16 cellular contexts compared by ENCODE assay signal in genomic region chr1:199747984-199748383, GRCh38.
DNase-seq lines count a peak whose midpoint lies in the region; FAIRE-seq and TF ChIP-seq lines count a peak whose summit lies in the region.
"Had no signal": no experiment of that assay in that cellular context is flagged by ENCODE, and none has a peak within 500 bp of the region (broad histone marks: within the 10 kb centered on the region; RNA-seq: fewer than 3 reads in every experiment).

No MANE protein-coding gene starts in this region.

- H2BK120ac ChIP-seq in H1 (replicated peaks; ENCODE audit: low read depth, low read length), result no peak overlapping the region

- peak overlapping the region; percentile 34; the same call in 1 of the 2 replicates for H3K18ac ChIP-seq in H1 (ENCODE audit: extremely low read depth, low read length)

- H4K91ac ChIP-seq in H1 (replicated peaks; ENCODE audit: insufficient read length, low read length), result no peak overlapping the region

- H3K9me3 ChIP-seq in H1 (ENCODE audit: insufficient read depth in 2 of 2, low read depth in 1 of 2, low read length in 1 of 2) (no peaks in the 10 kb centered on the region), skeletal muscle tissue (ENCODE audit: control insufficient read depth in 3 of 3, low read length in 3 of 3) (no peaks in the 10 kb centered on the region), A673 (ENCODE audit: low read depth, low read length, poor library complexity, severe bottlenecking) (no peaks in the 10 kb centered on the region), stomach (no peaks in the 10 kb centered on the region)
- H3K9me3 ChIP-seq: BLaER1 treated with 17β-estradiol and CSF1 and Interleukin-3, amounts not matched to agents 10 nM and 100 nM; esophagus squamous epithelium; thoracic aorta had no signal

- no peaks in the 10 kb centered on the region for H3K23me2 ChIP-seq in H1 (ENCODE audit: low read depth, low read length)

- no peak overlapping the region for H3K4ac ChIP-seq in H1 (replicated peaks; ENCODE audit: insufficient read length, low read depth, low read length)

- peak overlapping the region; percentile 48 to 59 for H3K4me2 ChIP-seq in H1 (ENCODE audit: insufficient read depth in 1 of 2, low read depth in 2 of 2, low read length in 2 of 2)
- H3K4me2 ChIP-seq: BLaER1 treated with 17β-estradiol and CSF1 and Interleukin-3, amounts not matched to agents 10 nM and 100 nM had no signal

- no peaks in the 10 kb centered on the region for H3K36me3 ChIP-seq in H1 (ENCODE audit: control insufficient read depth in 2 of 4, insufficient read depth in 4 of 4, low read length in 3 of 4)
- no peaks in the 10 kb centered on the region for H3K36me3 ChIP-seq in skeletal muscle tissue (ENCODE audit: control insufficient read depth in 3 of 3, insufficient read depth in 3 of 3, low read length in 3 of 3)
- H3K36me3 ChIP-seq in A673 (ENCODE audit: insufficient read depth, low read length, poor library complexity, severe bottlenecking), result no peaks in the 10 kb centered on the region
- H3K36me3 ChIP-seq in stomach, result no peaks in the 10 kb centered on the region
- H3K36me3 ChIP-seq: BLaER1 treated with 17β-estradiol and CSF1 and Interleukin-3, amounts not matched to agents 10 nM and 100 nM; esophagus squamous epithelium; right atrium auricular region; thoracic aorta had no signal

- no peak overlapping the region for H3K23ac ChIP-seq in H1 (ENCODE audit: insufficient read length)

- TF ChIP-seq CTCF in H1 (IDR thresholded peaks at IDR 0.05; ENCODE audit: control extremely low read depth in 1 of 3, insufficient read depth in 1 of 3, low read depth in 1 of 3, low read length in 3 of 3), result no peak
- TF ChIP-seq CTCF in A673 (conservative IDR thresholded peaks at IDR 0.05; ENCODE audit: low read depth, low read length), result no peak
- no peak for TF ChIP-seq CTCF in stomach (IDR thresholded peaks at IDR 0.05)

- POLR2A ChIA-PET in H1 (lab: Charles Lee; ENCODE audit: partially characterized antibody), result no interaction called here
- POLR2A ChIA-PET in A673 (lab: Charles Lee; ENCODE audit: low non-redundant PET), result no interaction called here

- H2AFZ ChIP-seq in H1 (ENCODE audit: low read length), result peak overlapping the region; percentile 47

- peak in 1 of 2 experiments; percentile 3; a peak in 1 of 4 replicates for TF ChIP-seq RAD21 in H1 (IDR thresholded peaks at IDR 0.05 in 1 of 2, conservative IDR thresholded peaks at IDR 0.05 in 1 of 2; ENCODE audit: low read depth in 2 of 2, low read length in 2 of 2)

- H2BK15ac ChIP-seq in H1 (ENCODE audit: low read length), result no peak overlapping the region

- 0 out of 2 replicates have a peak overlapping the region, but pooled peaks have one; percentile 32 for H2BK12ac ChIP-seq in H1 (ENCODE audit: low read depth, low read length)

- H3K4me3 ChIP-seq in H1 (ENCODE audit: extremely low read depth in 1 of 4, insufficient read depth in 2 of 4, low read depth in 3 of 4, low read length in 4 of 4) (peak overlapping the region in 1 of 4 experiments; percentile 45; a peak in 2 of 8 replicates), skeletal muscle tissue (ENCODE audit: low read length in 3 of 3) (peak overlapping the region in 2 of 3 donors; percentile 12 to 49), A673 (ENCODE audit: low read depth, low read length, poor library complexity, severe bottlenecking) (no peak overlapping the region), stomach (no peak overlapping the region)
- H3K4me3 ChIP-seq: BLaER1 treated with 17β-estradiol and CSF1 and Interleukin-3, amounts not matched to agents 10 nM and 100 nM; esophagus squamous epithelium; right atrium auricular region; thoracic aorta had no signal

- H3K4me1 ChIP-seq in H1 (replicated peaks in 1 of 4; ENCODE audit: control insufficient read depth in 3 of 4, insufficient read depth in 4 of 4, low read length in 3 of 4) (peaks cover 0 to 8% (median 5%) of the 10 kb centered on the region in 4 experiments; a peak in 6 of 7 replicates), skeletal muscle tissue (ENCODE audit: control insufficient read depth in 3 of 3, insufficient read depth in 3 of 3, low read length in 3 of 3) (peaks cover 0 to 3% (median 0%) of the 10 kb centered on the region in 3 donors), A673 (ENCODE audit: insufficient read depth, low read length, poor library complexity, severe bottlenecking) (no peaks in the 10 kb centered on the region), stomach (no peaks in the 10 kb centered on the region)
- H3K4me1 ChIP-seq: esophagus squamous epithelium, right atrium auricular region had no signal

- no peaks in the 10 kb centered on the region for H4K20me1 ChIP-seq in H1 (replicated peaks in 1 of 2; ENCODE audit: control insufficient read depth in 1 of 2, insufficient read depth in 2 of 2, low read length in 2 of 2)
- H4K20me1 ChIP-seq: BLaER1 treated with 17β-estradiol and CSF1 and Interleukin-3, amounts not matched to agents 10 nM and 100 nM had no signal

- H4K8ac ChIP-seq in H1 (ENCODE audit: extremely low read depth, insufficient read depth, low read length), result no peak overlapping the region

- H3K9ac ChIP-seq in H1 (replicated peaks in 1 of 4; ENCODE audit: extremely low read depth in 1 of 4, low read depth in 3 of 4, low read length in 3 of 4), result no peak overlapping the region
- H3K9ac ChIP-seq in skeletal muscle tissue (ENCODE audit: low read depth in 1 of 3, low read length in 3 of 3), result peak overlapping the region in 1 of 3 donors; percentile 3
- H3K9ac ChIP-seq: BLaER1 treated with 17β-estradiol and CSF1 and Interleukin-3, amounts not matched to agents 10 nM and 100 nM had no signal

- intact Hi-C loops in A673 (cut with micrococcal nuclease; ENCODE audit: unreplicated experiment), result no loop called here
- intact Hi-C loops in stomach (cut with DNase I; ENCODE audit: low total_unique reads), result no loop called here

- no peak overlapping the region for H3K56ac ChIP-seq in H1 (replicated peaks; ENCODE audit: insufficient read length, low read depth, low read length)

- no peak for FAIRE-seq in H1 (lab: Jason Lieb, UNC)

- H4K5ac ChIP-seq in H1 (ENCODE audit: insufficient read length, low read depth, low read length), result no peak overlapping the region

- H3K27me3 ChIP-seq in H1 (replicated peaks in 1 of 4; ENCODE audit: control insufficient read depth in 3 of 4, extremely low read depth in 1 of 4, insufficient read depth in 3 of 4, low read length in 3 of 4), result peaks cover 0 to 2% (median 0%) of the 10 kb centered on the region in 4 experiments; a peak in 2 of 7 replicates
- H3K27me3 ChIP-seq in skeletal muscle tissue (ENCODE audit: control insufficient read depth in 3 of 3, insufficient read depth in 3 of 3, low read length in 3 of 3), result no peaks in the 10 kb centered on the region
- peaks cover 91% of the 10 kb centered on the region for H3K27me3 ChIP-seq in A673 (replicated peaks; ENCODE audit: insufficient read depth, low read depth, low read length, poor library complexity)
- H3K27me3 ChIP-seq in stomach, result peaks cover 0 to 18% (median 0%) of the 10 kb centered on the region in 3 donors
- H3K27me3 ChIP-seq: BLaER1 treated with 17β-estradiol and CSF1 and Interleukin-3, amounts not matched to agents 10 nM and 100 nM; right atrium auricular region had no signal

- no peak for TF ChIP-seq POLR2A in H1 (IDR thresholded peaks at IDR 0.05; ENCODE audit: control extremely low read depth in 1 of 2, low read depth in 2 of 2, low read length in 2 of 2)
- no peak for TF ChIP-seq POLR2A in stomach (IDR thresholded peaks at IDR 0.05)

- CTCF ChIA-PET in H1 (lab: Charles Lee; ENCODE audit: partially characterized antibody), result interaction anchor here (1.2 to 1.3 kb wide), 2 partner anchors 17 to 27 kb away, joined by 3 read pairs; no protein-coding TSS in a partner anchor
- CTCF ChIA-PET in A673 (lab: Charles Lee), result no interaction called here

- no peak overlapping the region for H3K14ac ChIP-seq in H1 (ENCODE audit: insufficient read length)

- no peaks in the 10 kb centered on the region for H3K79me2 ChIP-seq in H1 (ENCODE audit: control insufficient read depth in 1 of 2, insufficient read depth in 2 of 2, low read length in 2 of 2)

- H2BK20ac ChIP-seq in H1 (ENCODE audit: low read length), result no peak overlapping the region

- H3K27ac ChIP-seq in H1 (ENCODE audit: low read depth, low read length) (no peak overlapping the region), skeletal muscle tissue (ENCODE audit: low read depth, low read length) (peak overlapping the region; percentile 8), A673 (ENCODE audit: low read depth, low read length, poor library complexity, severe bottlenecking) (no peak overlapping the region), stomach (no peak overlapping the region)
- H3K27ac ChIP-seq: BLaER1 treated with 17β-estradiol and CSF1 and Interleukin-3, amounts not matched to agents 10 nM and 100 nM; esophagus squamous epithelium; right atrium auricular region; thoracic aorta had no signal

- peak; percentile 8 for DNase-seq in NCI-H187 treated with DMSO at 0.1 percent for 48 hours (lab: John Stamatoyannopoulos, UW)
- peak; percentile 51 to 64 for DNase-seq in H1 (ENCODE audit: low read depth in 1 of 2, low spot score in 2 of 2)
- DNase-seq in left kidney (ENCODE audit: low read depth, low spot score), result peak; percentile 96
- no peak for DNase-seq in A673 (ENCODE audit: low spot score)
- no peak for DNase-seq in stomach
- no peak for DNase-seq in RKO (ENCODE audit: low spot score)
- DNase-seq: activated naive CD4-positive, alpha-beta T cell treated with Interleukin-2 at 50 U/mL for 16 hours; DMS53; esophagus squamous epithelium; SIG-M5; stimulated activated CD4-positive, alpha-beta T cell treated with anti-CD3 and anti-CD28 coated beads, Interleukin-4, amount 100 ng/mL, for 1 hour; stimulated activated CD8-positive, alpha-beta memory T cell treated with anti-CD3 and anti-CD28 coated beads, Interleukin-4, amount 100 ng/mL, for 48 hours had no signal

- BruUV-seq in A673 (replicated peaks; lab: Mats Ljungman, UMichigan), result no TSS peak

- 13% methylated on average over 17 of the region's 17 CpGs; no CpG with 5 or more reads in 1 of the 2 experiments for WGBS in H1 (ENCODE audit: extremely low coverage in 1 of 2, insufficient coverage in 1 of 2, insufficient read length in 1 of 2, insufficient replicate concordance in 2 of 2, low coverage in 1 of 2, low lambda C conversion rate in 2 of 2, missing lambda C conversion rate in 1 of 2), 2 experiments
- 20 to 42% (median 28%) methylated on average over 17 of the region's 17 CpGs for WGBS in stomach, 5 donors

- TF ChIP-seq EP300 in H1 (IDR thresholded peaks at IDR 0.05; ENCODE audit: borderline replicate concordance in 1 of 2, low read depth in 2 of 2, low read length in 2 of 2) (no peak), stomach (IDR thresholded peaks at IDR 0.05) (no peak)

- H2BK5ac ChIP-seq in H1 (ENCODE audit: low read depth, low read length), result no peak overlapping the region

- no peak overlapping the region for H2AK5ac ChIP-seq in H1 (ENCODE audit: low read depth, low read length)

- H3K79me1 ChIP-seq in H1 (ENCODE audit: low read depth, low read length), result no peaks in the 10 kb centered on the region

TF ChIP-seq in H1, 55 proteins besides CTCF, POLR2A, EP300 and RAD21 (continues in another document):
- TF ChIP-seq KDM4A (IDR thresholded peaks at IDR 0.05; ENCODE audit: low read depth, low read length, severe bottlenecking), result peak; percentile 34

Comparison
In these comparisons a context has a peak if more than half of its experiments do, and no peak if none do; other contexts are left out.
1. DNase-seq: peak in NCI-H187 treated with DMSO at 0.1 percent for 48 hours (single experiment), H1 (2 of 2) and left kidney (single experiment); none in A673 (single experiment), stomach (single experiment) and RKO (single experiment).
2. H3K4me3 ChIP-seq: peak in skeletal muscle tissue (2 of 3); none in A673 (single experiment) and stomach (0 of 4).